9 cellular contexts compared by ENCODE assay signal in genomic region chr9:122126340-122127333, GRCh38. TPM values are rescaled to one million over a fixed set of nuclear protein-coding genes. Genes with fewer than 3 reads are reported as not detected.
A peak's percentile ranks its signal among the peaks of the same experiment; 100 is the strongest.
DNase-seq lines count a peak whose midpoint lies in the region; ATAC-seq, FAIRE-seq and TF ChIP-seq lines count a peak whose summit lies in the region.
"Had no signal": no experiment of that assay in that cellular context is flagged by ENCODE, and none has a peak within 500 bp of the region (broad histone marks: within the 10 kb centered on the region; RNA-seq: fewer than 3 reads in every experiment).

No MANE protein-coding gene starts in this region.

- peak overlapping the region; percentile 82 for H3K18ac ChIP-seq in H1 (ENCODE audit: extremely low read depth, low read length)

- H2BK20ac ChIP-seq in H1 (ENCODE audit: low read length), result no peak overlapping the region

- no peak for DNase-seq in CD4-positive, alpha-beta memory T cell
- DNase-seq in NT2/D1 (ENCODE audit: low read depth, low spot score) (no peak), H1 (ENCODE audit: low read depth in 1 of 2, low spot score in 2 of 2) (peak in 1 of 2 experiments; percentile 74), natural killer cell (no peak), adrenal gland (no peak), NCI-H2081 treated with DMSO at 0.1 percent for 48 hours (lab: John Stamatoyannopoulos, UW) (no peak)
- DNase-seq: activated CD4-positive, CD25-positive, alpha-beta regulatory T cell treated with anti-CD3 and anti-CD28 coated beads, Interleukin-2, amount 50 U/mL, for 72 hours had no signal

- peak overlapping the region in 1 of 7 donors; percentile 66 for H3K27ac Mint-ChIP-seq in CD4-positive, alpha-beta memory T cell
- H3K27ac Mint-ChIP-seq in natural killer cell, result peak overlapping the region; percentile 32 to 50

- H2BK120ac ChIP-seq in H1 (replicated peaks; ENCODE audit: low read depth, low read length), result no peak overlapping the region

- H2AFZ ChIP-seq in H1 (ENCODE audit: low read length), result peak overlapping the region; percentile 79

- H3K27me3 ChIP-seq in CD4-positive, alpha-beta memory T cell (ENCODE audit: insufficient read depth, low read length), result peaks cover 11% of the 10 kb centered on the region
- H3K27me3 ChIP-seq in NT2/D1 (ENCODE audit: insufficient read depth, insufficient read length) (peaks cover 49% of the 10 kb centered on the region), H1 (replicated peaks in 1 of 4; ENCODE audit: control insufficient read depth in 3 of 4, extremely low read depth in 1 of 4, insufficient read depth in 3 of 4, low read length in 3 of 4) (peaks cover 9 to 26% (median 24%) of the 10 kb centered on the region in 4 experiments), adrenal gland (peaks cover 11% of the 10 kb centered on the region)

- H3K4me1 Mint-ChIP-seq in CD4-positive, alpha-beta memory T cell, result peaks cover 11 to 25% (median 18%) of the 10 kb centered on the region in 4 donors
- H3K4me1 Mint-ChIP-seq in natural killer cell, result peaks cover 14 to 30% of the 10 kb centered on the region in 2 donors

- peak overlapping the region; percentile 97; the same call in 1 of the 2 replicates for H2BK15ac ChIP-seq in H1 (ENCODE audit: low read length)

- H3K9ac ChIP-seq in NT2/D1 (ENCODE audit: insufficient read length, low read depth) (peak overlapping the region; percentile 78), H1 (replicated peaks in 1 of 4; ENCODE audit: extremely low read depth in 1 of 4, low read depth in 3 of 4, low read length in 3 of 4) (peak overlapping the region in 1 of 4 experiments; percentile 13; a peak in 2 of 7 replicates)

- H3K79me1 ChIP-seq in H1 (ENCODE audit: low read depth, low read length), result no peaks in the 10 kb centered on the region

- TF ChIP-seq CTCF in H1 (IDR thresholded peaks at IDR 0.05; ENCODE audit: control extremely low read depth in 1 of 3, insufficient read depth in 1 of 3, low read depth in 1 of 3, low read length in 3 of 3), result no peak
- TF ChIP-seq CTCF in natural killer cell (IDR thresholded peaks at IDR 0.05), result no peak
- no peak for TF ChIP-seq CTCF in adrenal gland (IDR thresholded peaks at IDR 0.05)

- no peak overlapping the region for H3K14ac ChIP-seq in H1 (ENCODE audit: insufficient read length)

- H2BK12ac ChIP-seq in H1 (ENCODE audit: low read depth, low read length), result peak overlapping the region; percentile 91; the same call in 1 of the 2 replicates

- peak overlapping the region; percentile 66; the same call in 1 of the 2 replicates for H2BK5ac ChIP-seq in H1 (ENCODE audit: low read depth, low read length)

- H4K5ac ChIP-seq in H1 (ENCODE audit: insufficient read length, low read depth, low read length), result no peak overlapping the region

- H3K9me3 ChIP-seq in CD4-positive, alpha-beta memory T cell (ENCODE audit: control insufficient read depth in 1 of 2, low read length in 2 of 2), result no peaks in the 10 kb centered on the region
- H3K9me3 ChIP-seq in NT2/D1 (ENCODE audit: insufficient read depth, low read length) (no peaks in the 10 kb centered on the region), H1 (ENCODE audit: insufficient read depth in 2 of 2, low read depth in 1 of 2, low read length in 1 of 2) (no peaks in the 10 kb centered on the region), adrenal gland (replicated peaks in 1 of 3) (no peaks in the 10 kb centered on the region)

- no peaks in the 10 kb centered on the region for H3K36me3 ChIP-seq in CD4-positive, alpha-beta memory T cell (ENCODE audit: insufficient read depth, low read length)
- H3K36me3 ChIP-seq in NT2/D1 (ENCODE audit: insufficient read depth, insufficient read length, low read length) (no peaks in the 10 kb centered on the region), H1 (ENCODE audit: control insufficient read depth in 2 of 4, insufficient read depth in 4 of 4, low read length in 3 of 4) (no peaks in the 10 kb centered on the region), adrenal gland (replicated peaks in 1 of 2) (no peaks in the 10 kb centered on the region)

- peak overlapping the region; percentile 7 for H4K91ac ChIP-seq in H1 (replicated peaks; ENCODE audit: insufficient read length, low read length)

- 14% methylated on average over 51 of the region's 67 CpGs; no CpG with 5 or more reads in 1 of the 2 experiments for WGBS in H1 (ENCODE audit: extremely low coverage in 1 of 2, insufficient coverage in 1 of 2, insufficient read length in 1 of 2, insufficient replicate concordance in 2 of 2, low coverage in 1 of 2, low lambda C conversion rate in 2 of 2, missing lambda C conversion rate in 1 of 2), 2 experiments
- WGBS in adrenal gland, 4 donors, result 28 to 41% (median 34%) methylated on average over 33 to 67 of the region's 67 CpGs

- no peak overlapping the region for H2AK5ac ChIP-seq in H1 (ENCODE audit: low read depth, low read length)

- 0 out of 4 replicates have a peak, but pooled peaks of 1 of the 2 experiments have one; percentile 1 for TF ChIP-seq RAD21 in H1 (IDR thresholded peaks at IDR 0.05 in 1 of 2, conservative IDR thresholded peaks at IDR 0.05 in 1 of 2; ENCODE audit: low read depth in 2 of 2, low read length in 2 of 2)

- peaks cover 7% of the 10 kb centered on the region for H3K4me1 ChIP-seq in CD4-positive, alpha-beta memory T cell (ENCODE audit: insufficient read depth, low read length)
- H3K4me1 ChIP-seq in NT2/D1 (ENCODE audit: insufficient read depth, insufficient read length) (peaks cover 35% of the 10 kb centered on the region), H1 (replicated peaks in 1 of 4; ENCODE audit: control insufficient read depth in 3 of 4, insufficient read depth in 4 of 4, low read length in 3 of 4) (peaks cover under 1 to 19% (median 11%) of the 10 kb centered on the region in 4 experiments), adrenal gland (replicated peaks in 1 of 2) (peaks cover 0 to 17% of the 10 kb centered on the region in 2 donors)

- no peak overlapping the region for H3K27ac ChIP-seq in CD4-positive, alpha-beta memory T cell (ENCODE audit: low read depth, low read length)
- H3K27ac ChIP-seq in H1 (ENCODE audit: low read depth, low read length), result no peak overlapping the region
- no peak overlapping the region for H3K27ac ChIP-seq in adrenal gland

- H3K56ac ChIP-seq in H1 (replicated peaks; ENCODE audit: insufficient read length, low read depth, low read length), result no peak overlapping the region

- ATAC-seq in natural killer cell (no peak), HG02759 (IDR thresholded peaks at IDR 0.05; ENCODE audit: unreplicated experiment) (no peak), HG02852 (IDR thresholded peaks at IDR 0.05; ENCODE audit: unreplicated experiment) (no peak)

- H3K23ac ChIP-seq in H1 (ENCODE audit: insufficient read length), result no peak overlapping the region

- peaks cover 8% of the 10 kb centered on the region; the same call in 1 of the 2 replicates for H3K23me2 ChIP-seq in H1 (ENCODE audit: low read depth, low read length)

- POLR2A ChIA-PET in CD4-positive, alpha-beta memory T cell (lab: Charles Lee; ENCODE audit: partially characterized antibody), result interaction anchor here (1.2 kb wide), 1 partner anchor 138 kb away, joined by 3 read pairs; the partner anchor contains the start of genes MRRF and RBM18
- POLR2A ChIA-PET in H1 (lab: Charles Lee; ENCODE audit: partially characterized antibody), result interaction anchor here (0.6 to 1.5 kb wide), 4 partner anchors 95 to 243 kb away, joined by 3 to 6 read pairs (median 3); no protein-coding TSS in a partner anchor

- intact Hi-C loops in CD4-positive, alpha-beta memory T cell (cut with micrococcal nuclease), result no loop called here
- intact Hi-C loops in natural killer cell (cut with micrococcal nuclease), result loop anchor here (10.0 kb wide), 1 partner anchor 138 kb away; the partner anchor contains the start of genes MRRF and RBM18
- intact Hi-C loops in adrenal gland (cut with DNase I), result loop anchor here (10.0 kb wide), 2 partner anchors 328 to 678 kb away; partner anchors contain the start of gene OR1K1 (in 1 of the 2)

- H3K4me2 ChIP-seq in H1 (ENCODE audit: insufficient read depth in 1 of 2, low read depth in 2 of 2, low read length in 2 of 2), result peak overlapping the region; percentile 71 to 88

- no peak overlapping the region for H3K4ac ChIP-seq in H1 (replicated peaks; ENCODE audit: insufficient read length, low read depth, low read length)

- no peak overlapping the region for H3K4me3 ChIP-seq in CD4-positive, alpha-beta memory T cell (ENCODE audit: low read length in 2 of 2)
- H3K4me3 ChIP-seq in NT2/D1 (ENCODE audit: insufficient read length, low read depth) (peak overlapping the region; percentile 47), H1 (ENCODE audit: extremely low read depth in 1 of 4, insufficient read depth in 2 of 4, low read depth in 3 of 4, low read length in 4 of 4) (peak overlapping the region; percentile 47 to 67 (median 56)), adrenal gland (no peak overlapping the region)

- no peaks in the 10 kb centered on the region for H3K79me2 ChIP-seq in H1 (ENCODE audit: control insufficient read depth in 1 of 2, insufficient read depth in 2 of 2, low read length in 2 of 2)

- no peaks in the 10 kb centered on the region for H3K36me3 Mint-ChIP-seq in CD4-positive, alpha-beta memory T cell
- H3K36me3 Mint-ChIP-seq in natural killer cell, result no peaks in the 10 kb centered on the region

- peak overlapping the region; percentile 38; the same call in 1 of the 2 replicates for H4K8ac ChIP-seq in H1 (ENCODE audit: extremely low read depth, insufficient read depth, low read length)

- H4K20me1 ChIP-seq in H1 (replicated peaks in 1 of 2; ENCODE audit: control insufficient read depth in 1 of 2, insufficient read depth in 2 of 2, low read length in 2 of 2), result peaks cover 0 to 1% of the 10 kb centered on the region in 2 experiments

- TF ChIP-seq POLR2A in H1 (IDR thresholded peaks at IDR 0.05; ENCODE audit: control extremely low read depth in 1 of 2, low read depth in 2 of 2, low read length in 2 of 2), result no peak
- TF ChIP-seq POLR2A in adrenal gland (IDR thresholded peaks at IDR 0.05), result no peak

- H3K27me3 Mint-ChIP-seq in CD4-positive, alpha-beta memory T cell, result peaks cover 25 to 28% of the 10 kb centered on the region in 2 donors
- peaks cover 13 to 25% of the 10 kb centered on the region in 2 donors for H3K27me3 Mint-ChIP-seq in natural killer cell (ENCODE audit: low read depth in 2 of 2)

- no peak for TF ChIP-seq EP300 in H1 (IDR thresholded peaks at IDR 0.05; ENCODE audit: borderline replicate concordance in 1 of 2, low read depth in 2 of 2, low read length in 2 of 2)

- no peak for FAIRE-seq in H1 (lab: Jason Lieb, UNC)

- peak overlapping the region; percentile 45 to 76 (median 63) for H3K4me3 Mint-ChIP-seq in CD4-positive, alpha-beta memory T cell
- H3K4me3 Mint-ChIP-seq in natural killer cell, result peak overlapping the region; percentile 83

- CTCF ChIA-PET in CD4-positive, alpha-beta memory T cell (lab: Charles Lee; ENCODE audit: partially characterized antibody), result interaction anchor here (0.7 to 9.2 kb wide), 7 partner anchors 10 to 231 kb away, joined by 3 to 165 read pairs (median 34); no protein-coding TSS in a partner anchor
- CTCF ChIA-PET in H1 (lab: Charles Lee; ENCODE audit: partially characterized antibody), result interaction anchor here (0.6 to 15.6 kb wide), 41 partner anchors 9 to 1751 kb away, joined by 3 to 544 read pairs (median 6); partner anchors contain the start of genes LHX6, MORN5, MRRF and NDUFA8

- H3K9me3 Mint-ChIP-seq in CD4-positive, alpha-beta memory T cell, result no peaks in the 10 kb centered on the region
- H3K9me3 Mint-ChIP-seq in natural killer cell, result no peaks in the 10 kb centered on the region

RNA-seq across cellular contexts. Expression of gene NDUFA8, which starts 32.9 kb away (rescaled TPM):
- total RNA-seq in CD4-positive, alpha-beta memory T cell, result 10 to 100 TPM; 17.6 to 20.4 TPM
- 10 to 100 TPM; 69.6 to 74.3 TPM for polyA plus RNA-seq in CD4-positive, alpha-beta memory T cell
- 59.8 and 61.0 TPM in 2 replicates for total RNA-seq in H1 (2021; fragmentation: NEBNext Ultra II Directional; extraction: Animal tissue kit (Norgen Biotek cat#: 25700))
- 56.6 and 73.8 TPM in 2 replicates for polyA plus RNA-seq in H1 (2011; rRNA removed)
- polyA plus RNA-seq in H1 (2011; cell fraction: cytosol; rRNA removed), result 79.1 TPM
- 28.4 TPM for polyA plus RNA-seq in H1 (2011; cell fraction: nucleus; rRNA removed)
- 77.6 to 100 TPM (median 85.9 TPM) in 4 replicates for polyA plus RNA-seq in H1 (2012, experiment 1 of 2)
- polyA plus RNA-seq in H1 (2012, experiment 2 of 2), result 79.9 TPM
- 79.1 TPM for polyA plus RNA-seq in H1 (2013, experiment 1 of 2)
- 79.1 TPM for polyA plus RNA-seq in H1 (2013, experiment 2 of 2)
- polyA minus RNA-seq in H1 (2011; rRNA and poly(A)+ RNA removed), result 31.9 and 35.9 TPM in 2 replicates
- polyA minus RNA-seq in H1 (2011; cell fraction: cytosol; rRNA and poly(A)+ RNA removed), result 19.2 TPM
- polyA minus RNA-seq in H1 (2011; cell fraction: nucleus; rRNA and poly(A)+ RNA removed), result 11.1 TPM
- 10 to 100 TPM in 2 of 3 donors, 1 to 10 TPM in 1; 6.6 to 15.9 (median 10.8) TPM for total RNA-seq in natural killer cell
- 10 to 100 TPM; 34.5 to 73.1 (median 69.4) TPM for total RNA-seq in adrenal gland
- 100 to 1,000 TPM in 1 of 3 donors, 10 to 100 TPM in 2; 96.0 to 182 (median 99.1) TPM for polyA plus RNA-seq in adrenal gland

RNA-seq across cellular contexts. Expression of gene MORN5, which starts 33.1 kb away (rescaled TPM):
- total RNA-seq in CD4-positive, alpha-beta memory T cell, result not detected
- polyA plus RNA-seq in CD4-positive, alpha-beta memory T cell, result not detected
- total RNA-seq in H1 (2021; fragmentation: NEBNext Ultra II Directional; extraction: Animal tissue kit (Norgen Biotek cat#: 25700)), result not detected in 2 replicates
- polyA plus RNA-seq in H1 (2011; rRNA removed) (not detected in 2 replicates), adrenal gland (under 1 TPM in 1 of 3 donors, not detected in 2; 0.81 TPM)
- not detected for polyA plus RNA-seq in H1 (2011; cell fraction: cytosol; rRNA removed)
- not detected for polyA plus RNA-seq in H1 (2011; cell fraction: nucleus; rRNA removed)
- not detected in 4 replicates for polyA plus RNA-seq in H1 (2012, experiment 1 of 2)
- not detected for polyA plus RNA-seq in H1 (2012, experiment 2 of 2)
- not detected for polyA plus RNA-seq in H1 (2013, experiment 1 of 2)
- polyA plus RNA-seq in H1 (2013, experiment 2 of 2), result not detected
- polyA minus RNA-seq in H1 (2011; rRNA and poly(A)+ RNA removed), result not detected in 2 replicates
- not detected for polyA minus RNA-seq in H1 (2011; cell fraction: cytosol; rRNA and poly(A)+ RNA removed)
- not detected for polyA minus RNA-seq in H1 (2011; cell fraction: nucleus; rRNA and poly(A)+ RNA removed)
- total RNA-seq in natural killer cell (not detected), adrenal gland (1 to 10 TPM in 1 of 8 donors, under 1 TPM in 1, not detected in 6; 0.80 to 1.7 TPM)

RNA-seq across cellular contexts. Expression of gene TTLL11, which starts 33.5 kb away (rescaled TPM):
- total RNA-seq in CD4-positive, alpha-beta memory T cell, result 1 to 10 TPM; 2.9 to 3.2 TPM
- polyA plus RNA-seq in CD4-positive, alpha-beta memory T cell, result 1 to 10 TPM; 2.7 to 7.8 TPM
- total RNA-seq in H1 (2021; fragmentation: NEBNext Ultra II Directional; extraction: Animal tissue kit (Norgen Biotek cat#: 25700)), result 0.80 and 0.86 TPM in 2 replicates
- 0.56 and 0.97 TPM in 2 replicates for polyA plus RNA-seq in H1 (2011; rRNA removed)
- polyA plus RNA-seq in H1 (2011; cell fraction: cytosol; rRNA removed), result 0.94 TPM
- polyA plus RNA-seq in H1 (2011; cell fraction: nucleus; rRNA removed), result 0.96 TPM
- polyA plus RNA-seq in H1 (2012, experiment 1 of 2), result 0.64 to 1.3 TPM (median 0.95 TPM) in 4 replicates
- polyA plus RNA-seq in H1 (2012, experiment 2 of 2), result 0.72 TPM
- 0.79 TPM for polyA plus RNA-seq in H1 (2013, experiment 1 of 2)
- polyA plus RNA-seq in H1 (2013, experiment 2 of 2), result 0.96 TPM
- polyA minus RNA-seq in H1 (2011; rRNA and poly(A)+ RNA removed), result 0.66 and 0.91 TPM in 2 replicates
- 1.2 TPM for polyA minus RNA-seq in H1 (2011; cell fraction: cytosol; rRNA and poly(A)+ RNA removed)
- 1.3 TPM for polyA minus RNA-seq in H1 (2011; cell fraction: nucleus; rRNA and poly(A)+ RNA removed)
- 1 to 10 TPM; 3.4 to 4.6 (median 3.6) TPM for total RNA-seq in natural killer cell
- total RNA-seq in adrenal gland, result 10 to 100 TPM; 11.0 to 30.9 (median 17.8) TPM
- 1 to 10 TPM; 4.8 to 9.3 (median 5.9) TPM for polyA plus RNA-seq in adrenal gland

Comparison
In these comparisons a context has a peak if more than half of its experiments do, and no peak if none do; other contexts are left out.
1. H3K4me3 ChIP-seq: peak in NT2/D1 (single experiment) and H1 (4 of 4); none in CD4-positive, alpha-beta memory T cell (0 of 2) and adrenal gland (0 of 4).